13 cellular contexts compared by ENCODE assay signal in the genomic region with DNA sequence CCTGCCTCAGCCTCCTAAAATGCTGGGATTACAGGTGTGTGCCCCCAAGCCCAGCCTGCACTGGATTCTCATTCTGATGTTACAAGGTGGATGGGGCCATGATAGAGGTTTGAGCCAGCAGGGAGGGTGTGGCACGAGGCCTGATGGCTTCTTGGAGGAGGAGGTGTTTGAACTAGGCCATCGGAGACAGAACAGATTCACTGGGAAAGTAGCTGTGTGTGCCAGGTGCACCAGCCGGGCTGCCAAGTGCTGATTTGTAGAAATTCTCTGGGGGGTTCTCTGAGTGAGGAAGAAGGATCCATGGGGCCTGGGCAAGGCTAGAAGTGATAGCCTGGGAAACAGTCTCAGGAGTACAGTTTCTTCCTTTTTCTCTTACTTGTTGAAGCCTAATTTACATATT. TPM values are rescaled to one million over a fixed set of nuclear protein-coding genes. Genes with fewer than 3 reads are reported as not detected.
DNase-seq lines count a peak whose midpoint lies in the region; ATAC-seq and TF ChIP-seq lines count a peak whose summit lies in the region.
"Had no signal": no experiment of that assay in that cellular context is flagged by ENCODE, and none has a peak within 500 bp of the region (broad histone marks: within the 10 kb centered on the region; RNA-seq: fewer than 3 reads in every experiment).

No MANE protein-coding gene starts in this region.

- peaks cover 0 to 4% (median 0%) of the 10 kb centered on the region in 5 experiments for H3K9me3 Mint-ChIP-seq in brain

- peak overlapping the region in 6 of 11 experiments; percentile 5 to 93 (median 88); a peak in 8 of 22 replicates for H3K27ac ChIP-seq in BLaER1 treated with 17β-estradiol and CSF1 and Interleukin-3, amounts not matched to agents 10 nM and 100 nM
- no peak overlapping the region for H3K27ac ChIP-seq in HCT116 (ENCODE audit: low read depth, low read length)
- peak overlapping the region; percentile 30 to 91 for H3K27ac ChIP-seq in prostate gland
- H3K27ac ChIP-seq: WERI-Rb-1 had no signal

- H3K36me3 Mint-ChIP-seq in brain: no peaks in the 10 kb centered on the region

- DNase-seq in HCT116 (ENCODE audit: low read depth, low spot score): no peak
- no peak for DNase-seq in prostate gland (ENCODE audit: low spot score)
- DNase-seq in DMS79 (lab: John Stamatoyannopoulos, UW): no peak
- no peak for DNase-seq in head of caudate nucleus
- DNase-seq: glutamatergic neuron; left lung; mucosa of descending colon; stimulated activated naive CD8-positive, alpha-beta T cell treated with anti-CD3 and anti-CD28 coated beads, Interleukin-15, Interleukin-2, amounts not matched to agents 100 U/mL and 50 U/mL, for 24 hours; WERI-Rb-1 had no signal

- H3K79me2 ChIP-seq in HCT116 (ENCODE audit: insufficient read depth, low read length): no peaks in the 10 kb centered on the region

- peaks cover 0 to 3% (median 0%) of the 10 kb centered on the region in 11 experiments; a peak in 1 of 22 replicates for H4K20me1 ChIP-seq in BLaER1 treated with 17β-estradiol and CSF1 and Interleukin-3, amounts not matched to agents 10 nM and 100 nM
- H4K20me1 ChIP-seq in HCT116 (ENCODE audit: insufficient read depth): no peaks in the 10 kb centered on the region

- no peak for TF ChIP-seq RAD21 in HCT116 (IDR thresholded peaks at IDR 0.05; ENCODE audit: low read depth)

- no peak overlapping the region for H2AFZ ChIP-seq in HCT116 (ENCODE audit: low read depth, low read length, poor library complexity, severe bottlenecking)

- peaks cover 35 to 92% (median 65%) of the 10 kb centered on the region in 10 experiments for H3K4me1 ChIP-seq in BLaER1 treated with 17β-estradiol and CSF1 and Interleukin-3, amounts not matched to agents 10 nM and 100 nM
- H3K4me1 ChIP-seq in HCT116 (ENCODE audit: control insufficient read depth in 1 of 2, insufficient read depth in 2 of 2, low read length in 2 of 2): peaks cover 28 to 52% of the 10 kb centered on the region in 2 experiments
- peaks cover 28% of the 10 kb centered on the region for H3K4me1 ChIP-seq in prostate gland (replicated peaks)

- H3K27me3 Mint-ChIP-seq in brain: peaks cover 5% of the 10 kb centered on the region

- no peaks in the 10 kb centered on the region for H3K9me2 ChIP-seq in HCT116 (ENCODE audit: insufficient read depth)

- peak overlapping the region; percentile 57 to 99 (median 95); a peak in 21 of 22 replicates for H3K4me2 ChIP-seq in BLaER1 treated with 17β-estradiol and CSF1 and Interleukin-3, amounts not matched to agents 10 nM and 100 nM
- peak overlapping the region; percentile 77; the same call in 1 of the 2 replicates for H3K4me2 ChIP-seq in HCT116 (ENCODE audit: low read length)

- POLR2A ChIA-PET in HCT116 (lab: Charles Lee): no interaction called here

- intact Hi-C loops in HCT116 (cut with micrococcal nuclease) (no loop called here), prostate gland (cut with DNase I) (no loop called here), head of caudate nucleus (cut with DNase I) (no loop called here)

- H3K9ac ChIP-seq in BLaER1 treated with 17β-estradiol and CSF1 and Interleukin-3, amounts not matched to agents 10 nM and 100 nM: peak overlapping the region in 9 of 11 experiments; percentile 3 to 86 (median 35); a peak in 11 of 22 replicates
- H3K9ac ChIP-seq in HCT116 (ENCODE audit: low read length): no peak overlapping the region

- TF ChIP-seq CTCF in HCT116 (IDR thresholded peaks at IDR 0.05 in 2 of 3, conservative IDR thresholded peaks at IDR 0.05 in 1 of 3; ENCODE audit: borderline replicate concordance in 1 of 3, insufficient read depth in 1 of 3, low read depth in 2 of 3, low read length in 2 of 3) (no peak), brain (conservative IDR thresholded peaks at IDR 0.05) (no peak), prostate gland (IDR thresholded peaks at IDR 0.05) (no peak)

- RAD21 ChIA-PET in HCT116 (lab: Charles Lee; ENCODE audit: low non-redundant PET in 1 of 2, low total read pairs in 2 of 2, uncharacterized antibody in 2 of 2, unreplicated experiment in 2 of 2): no interaction called here

- no peak for ATAC-seq in HCT116
- ATAC-seq in GM18519 (IDR thresholded peaks at IDR 0.05; ENCODE audit: low FRiP score, unreplicated experiment): no peak
- ATAC-seq: left lung; mucosa of descending colon; right cardiac atrium; stimulated activated naive CD8-positive, alpha-beta T cell treated with anti-CD3 and anti-CD28 coated beads, Interleukin-15, Interleukin-2, amounts not matched to agents 100 U/mL and 50 U/mL, for 24 hours had no signal

- H3K9me3 ChIP-seq in BLaER1 treated with 17β-estradiol and CSF1 and Interleukin-3, amounts not matched to agents 10 nM and 100 nM (replicated peaks in 1 of 11): peaks cover 0 to 14% (median 0%) of the 10 kb centered on the region in 11 experiments; a peak in 4 of 22 replicates
- H3K9me3 ChIP-seq in HCT116 (ENCODE audit: control insufficient read depth in 1 of 2, insufficient read depth in 1 of 2, low read depth in 1 of 2, low read length in 2 of 2) (0 out of 4 replicates have a peak, but pooled peaks cover 0 to 4% of the 10 kb centered on the region in 2 experiments), prostate gland (no peaks in the 10 kb centered on the region)
- H3K9me3 ChIP-seq: left lung, mucosa of descending colon had no signal

- no TSS peak for BruUV-seq in HCT116 (replicated peaks; lab: Mats Ljungman, UMichigan)

- TF ChIP-seq POLR2A in HCT116 (IDR thresholded peaks at IDR 0.05; ENCODE audit: borderline replicate concordance, extremely low read depth, insufficient read depth, insufficient read length) (no peak), prostate gland (IDR thresholded peaks at IDR 0.05) (no peak)

- peaks cover 34% of the 10 kb centered on the region for H3K4me1 Mint-ChIP-seq in brain

- peak overlapping the region in 4 of 10 experiments; percentile 50 to 67 (median 59); a peak in 8 of 20 replicates for H3K4me3 ChIP-seq in BLaER1 treated with 17β-estradiol and CSF1 and Interleukin-3, amounts not matched to agents 10 nM and 100 nM
- H3K4me3 ChIP-seq in HCT116 (replicated peaks in 1 of 2; ENCODE audit: low read depth in 1 of 2, low read length in 2 of 2): no peak overlapping the region
- no peak overlapping the region for H3K4me3 ChIP-seq in prostate gland
- H3K4me3 ChIP-seq: mucosa of descending colon had no signal

- no peaks in the 10 kb centered on the region for H3K27me3 ChIP-seq in BLaER1 treated with 17β-estradiol and CSF1 and Interleukin-3, amounts not matched to agents 10 nM and 100 nM
- no peaks in the 10 kb centered on the region for H3K27me3 ChIP-seq in HCT116 (ENCODE audit: insufficient read depth, low read length)
- no peaks in the 10 kb centered on the region for H3K27me3 ChIP-seq in prostate gland (replicated peaks; ENCODE audit: insufficient read depth)
- H3K27me3 ChIP-seq: left lung had no signal

- CTCF ChIA-PET in HCT116 (lab: Charles Lee): interaction anchor here (2.2 kb wide), 1 partner anchor 154 kb away, joined by 6 read pairs; a partner anchor contains a TSS

- H3K4me3 Mint-ChIP-seq in brain: peak overlapping the region in 1 of 5 experiments; percentile 30

- WGBS in prostate gland: 68% methylated on average over 3 of the region's 3 CpGs

- peaks cover 0 to 9% (median 0%) of the 10 kb centered on the region in 11 experiments; a peak in 1 of 22 replicates for H3K36me3 ChIP-seq in BLaER1 treated with 17β-estradiol and CSF1 and Interleukin-3, amounts not matched to agents 10 nM and 100 nM
- H3K36me3 ChIP-seq in HCT116 (ENCODE audit: control insufficient read depth in 1 of 2, insufficient read depth in 2 of 2, low read length in 2 of 2): no peaks in the 10 kb centered on the region
- H3K36me3 ChIP-seq in prostate gland: no peaks in the 10 kb centered on the region
- H3K36me3 ChIP-seq: left lung, WERI-Rb-1 had no signal

- H3K27ac Mint-ChIP-seq in brain: peak overlapping the region in 3 of 5 experiments; percentile 58 to 85 (median 60)

TF ChIP-seq in HCT116, 20 proteins besides CTCF, POLR2A, EP300 and RAD21:
- TF ChIP-seq, protein P1, sequence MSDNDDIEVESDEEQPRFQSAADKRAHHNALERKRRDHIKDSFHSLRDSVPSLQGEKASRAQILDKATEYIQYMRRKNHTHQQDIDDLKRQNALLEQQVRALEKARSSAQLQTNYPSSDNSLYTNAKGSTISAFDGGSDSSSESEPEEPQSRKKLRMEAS (IDR thresholded peaks at IDR 0.05): no peak
- no peak for TF ChIP-seq SRF (IDR thresholded peaks at IDR 0.05; ENCODE audit: low read depth)
- no peak for TF ChIP-seq YY1 (IDR thresholded peaks at IDR 0.05; ENCODE audit: extremely low read depth, insufficient replicate concordance, low read depth, low read length)

RNA-seq across cellular contexts. Expression of a gene that starts 31.2 kb away (rescaled TPM):
- total RNA-seq in HCT116 (2021; ENCODE audit: unreplicated experiment) (40.6 TPM), prostate gland (10 to 100 TPM; 32.2 to 47.6 TPM)
- polyA plus RNA-seq in HCT116 (2012): 31.8 and 33.3 TPM in 2 replicates
- 298 TPM for polyA plus RNA-seq in brain (ENCODE audit: insufficient read depth, low read depth, low replicate concordance)
